In the genomic region with DNA sequence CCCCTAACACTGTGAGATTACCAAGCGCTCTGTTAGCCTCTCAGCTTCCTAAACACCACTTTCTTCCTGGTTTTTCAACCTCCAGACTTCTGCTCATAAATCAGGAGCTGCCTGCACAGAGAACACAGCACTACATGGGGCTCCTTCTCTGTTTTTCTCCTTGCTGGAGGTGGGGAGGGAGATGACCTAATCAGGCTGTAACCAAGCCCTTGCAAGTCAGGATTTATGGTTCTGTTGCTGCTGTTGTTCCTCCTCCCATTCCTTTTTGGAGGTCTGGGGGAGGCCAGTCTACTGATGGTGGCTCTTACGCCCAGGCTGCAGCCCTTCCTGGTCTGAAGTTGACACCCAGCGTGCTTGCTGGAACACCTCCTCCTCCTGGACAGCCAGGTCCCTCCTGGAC, we compare ENCODE assay signal across 8 cellular contexts.
"Had no signal": no experiment of that assay in that cellular context is flagged by ENCODE, and none has a peak within 500 bp of the region (broad histone marks: within the 10 kb centered on the region; RNA-seq: fewer than 3 reads in every experiment).

No MANE protein-coding gene starts in this region.

- H3K4me3 Mint-ChIP-seq: HFFc6, IgD-negative memory B cell had no signal

- DNase-seq: GM23248, GOT3, H7, HFFc6, KBM-7 had no signal

- ATAC-seq: HCT116, HepG2 had no signal

- H3K27ac Mint-ChIP-seq: HFFc6, IgD-negative memory B cell had no signal
